Comparison of ENCODE assay signal across 9 cellular contexts in the genomic region with DNA sequence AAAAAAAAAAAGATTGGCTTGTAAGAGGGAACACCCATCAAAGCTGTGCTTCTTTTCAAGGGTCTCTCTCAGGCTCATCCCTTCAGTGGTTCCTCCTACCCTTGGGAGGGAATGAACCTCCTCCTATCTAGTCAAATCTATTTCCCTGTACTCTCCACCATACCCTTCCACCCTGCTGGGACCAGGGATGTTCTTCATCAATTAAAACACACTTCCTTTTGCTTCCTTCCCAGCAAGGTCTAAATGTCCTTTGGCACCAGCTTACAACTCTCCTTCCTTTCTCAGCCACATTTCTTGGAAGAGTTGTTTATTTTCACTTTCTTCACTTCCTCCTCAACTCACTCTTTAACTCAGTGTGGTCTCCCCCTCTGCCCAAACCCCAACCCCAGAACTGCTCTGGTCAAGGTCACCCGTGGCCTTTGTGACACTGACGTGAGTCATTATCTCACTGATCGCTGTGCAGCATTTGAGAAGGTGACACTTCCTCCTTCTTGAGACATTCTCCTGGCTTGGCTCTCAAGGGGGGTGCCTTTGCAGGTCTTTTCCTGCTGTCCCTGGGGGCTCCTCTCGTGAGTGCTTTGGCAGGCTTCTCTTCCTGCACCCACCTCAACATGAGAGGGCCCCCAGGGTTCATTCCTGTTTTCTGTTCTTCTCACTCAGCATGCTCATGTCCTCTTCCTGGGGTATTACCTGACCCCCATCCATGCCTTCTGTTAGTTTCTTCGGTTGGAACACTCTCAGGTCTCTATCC.
DNase-seq lines count a peak whose midpoint lies in the region; ATAC-seq and TF ChIP-seq lines count a peak whose summit lies in the region.
"Had no signal": no experiment of that assay in that cellular context is flagged by ENCODE, and none has a peak within 500 bp of the region (broad histone marks: within the 10 kb centered on the region; RNA-seq: fewer than 3 reads in every experiment).

No MANE protein-coding gene starts in this region.

- POLR2A ChIA-PET in OCI-LY7 (lab: Charles Lee) (no interaction called here), MCF 10A (lab: Yijun Ruan, JAX) (interaction anchor here (0.7 to 1.1 kb wide), 2 partner anchors 28 to 779 kb away, joined by 3 read pairs; no protein-coding TSS in a partner anchor)

- no peak overlapping the region for H3K27ac ChIP-seq in OCI-LY7 (ENCODE audit: low read depth, low read length, poor library complexity, severe bottlenecking)
- no peak overlapping the region for H3K27ac ChIP-seq in GM23248

- H3K9me2 ChIP-seq in OCI-LY7 (ENCODE audit: insufficient read depth, low read length) (no peaks in the 10 kb centered on the region), GM23248 (ENCODE audit: insufficient read depth) (no peaks in the 10 kb centered on the region)

- H3K27me3 Mint-ChIP-seq in MCF 10A (ENCODE audit: insufficient read depth, unreplicated experiment): no peaks in the 10 kb centered on the region

- 43 to 44% methylated on average over 5 of the region's 5 CpGs for WGBS in GM23248 (ENCODE audit: low coverage in 1 of 2, low lambda C conversion rate in 2 of 2, missing lambda C conversion rate in 2 of 2), 2 experiments

- TF ChIP-seq CTCF in GM13977 (IDR thresholded peaks at IDR 0.05; ENCODE audit: extremely low read depth, insufficient read depth, missing control alignments): no peak
- no peak for TF ChIP-seq CTCF in OCI-LY7 (conservative IDR thresholded peaks at IDR 0.05; ENCODE audit: low read length)
- TF ChIP-seq CTCF in MCF 10A (IDR thresholded peaks at IDR 0.05; ENCODE audit: unreplicated experiment): no peak

- in situ Hi-C loops in GM13977 (cut with MboI; ENCODE audit: low pct_unique_long_range_greater_than_20kb, low sequenced_read_pairs, unreplicated experiment): no loop called here
- in situ Hi-C loops in GM23248 (cut with MboI): no loop called here

- H4K20me1 ChIP-seq in OCI-LY7 (ENCODE audit: insufficient read depth, low read length): no peaks in the 10 kb centered on the region
- no peaks in the 10 kb centered on the region for H4K20me1 ChIP-seq in GM23248 (ENCODE audit: insufficient read depth)

- no peak overlapping the region for H3K4me3 Mint-ChIP-seq in MCF 10A (ENCODE audit: unreplicated experiment)
- H3K4me3 Mint-ChIP-seq: brain had no signal

- H3K9ac ChIP-seq in GM23248: no peak overlapping the region

- H3K9me3 ChIP-seq in OCI-LY7 (ENCODE audit: low read length) (no peaks in the 10 kb centered on the region), GM23248 (ENCODE audit: low read depth) (peaks cover 2% of the 10 kb centered on the region)

- H3K4me2 ChIP-seq in OCI-LY7 (ENCODE audit: low read length) (peak overlapping the region; percentile 39), GM23248 (ENCODE audit: unreplicated experiment) (no peak overlapping the region)

- no peaks in the 10 kb centered on the region for H3K36me3 Mint-ChIP-seq in MCF 10A (ENCODE audit: insufficient read depth, unreplicated experiment)
- H3K36me3 Mint-ChIP-seq: brain had no signal

- H3K4me1 Mint-ChIP-seq in MCF 10A (ENCODE audit: insufficient read depth, unreplicated experiment): peaks cover 6% of the 10 kb centered on the region
- H3K4me1 Mint-ChIP-seq: brain had no signal

- peak; percentile 79 for ATAC-seq in GM21786 (IDR thresholded peaks at IDR 0.05; ENCODE audit: unreplicated experiment)

- no peak overlapping the region for H3K27ac Mint-ChIP-seq in MCF 10A (ENCODE audit: low read depth, unreplicated experiment)
- H3K27ac Mint-ChIP-seq: brain had no signal

- no peaks in the 10 kb centered on the region for H3K9me3 Mint-ChIP-seq in MCF 10A (ENCODE audit: unreplicated experiment)

- H3K79me2 ChIP-seq in OCI-LY7 (ENCODE audit: insufficient read depth, low read depth, low read length) (no peaks in the 10 kb centered on the region), GM23248 (ENCODE audit: insufficient read depth) (no peaks in the 10 kb centered on the region)

- CTCF ChIA-PET in OCI-LY7 (lab: Charles Lee; ENCODE audit: unreplicated experiment) (no interaction called here), MCF 10A (lab: Yijun Ruan, JAX) (no interaction called here)

- H3K36me3 ChIP-seq in OCI-LY7 (ENCODE audit: insufficient read depth, low read length) (no peaks in the 10 kb centered on the region), GM23248 (ENCODE audit: low read depth) (no peaks in the 10 kb centered on the region)

- peak; percentile 50 for DNase-seq in GM13977 (ENCODE audit: low spot score)
- DNase-seq in OCI-LY7 (ENCODE audit: low spot score): no peak
- peak; percentile 35 for DNase-seq in medulla oblongata (ENCODE audit: extremely low spot score)
- no peak for DNase-seq in AG20443 (ENCODE audit: low spot score)
- no peak for DNase-seq in NCI-H446 (lab: John Stamatoyannopoulos, UW)
- no peak for DNase-seq in GM23248
- DNase-seq in MCF 10A (ENCODE audit: unreplicated experiment): no peak

- H3K4me3 ChIP-seq in OCI-LY7 (ENCODE audit: low read depth, low read length, poor library complexity, severe bottlenecking) (no peak overlapping the region), GM23248 (no peak overlapping the region)

- H3K4me1 ChIP-seq in OCI-LY7 (ENCODE audit: insufficient read depth, low read length, poor library complexity, severe bottlenecking) (peaks cover 21% of the 10 kb centered on the region), GM23248 (ENCODE audit: insufficient read depth) (no peaks in the 10 kb centered on the region)

- BruUV-seq in OCI-LY7 (replicated peaks; lab: Mats Ljungman, UMichigan) (no TSS peak), MCF 10A (replicated peaks; lab: Mats Ljungman, UMichigan) (no TSS peak)

- H3K27me3 ChIP-seq in GM23248 (replicated peaks; ENCODE audit: insufficient read depth): no peaks in the 10 kb centered on the region

- intact Hi-C loops in OCI-LY7 (cut with micrococcal nuclease; ENCODE audit: unreplicated experiment) (no loop called here), MCF 10A (cut with micrococcal nuclease) (no loop called here)

- no peaks in the 10 kb centered on the region for H3F3A ChIP-seq in GM23248 (ENCODE audit: insufficient read depth)

- H2AFZ ChIP-seq in OCI-LY7 (ENCODE audit: low read length) (peak overlapping the region; percentile 33; the same call in 1 of the 2 replicates), GM23248 (no peak overlapping the region)

Comparison
In these comparisons a context has a peak if more than half of its experiments do, and no peak if none do; other contexts are left out.
1. DNase-seq: peak in GM13977 (single experiment) and medulla oblongata (single experiment); none in OCI-LY7 (single experiment), AG20443 (single experiment), NCI-H446 (0 of 2), GM23248 (single experiment) and MCF 10A (single experiment).